In the genomic region with DNA sequence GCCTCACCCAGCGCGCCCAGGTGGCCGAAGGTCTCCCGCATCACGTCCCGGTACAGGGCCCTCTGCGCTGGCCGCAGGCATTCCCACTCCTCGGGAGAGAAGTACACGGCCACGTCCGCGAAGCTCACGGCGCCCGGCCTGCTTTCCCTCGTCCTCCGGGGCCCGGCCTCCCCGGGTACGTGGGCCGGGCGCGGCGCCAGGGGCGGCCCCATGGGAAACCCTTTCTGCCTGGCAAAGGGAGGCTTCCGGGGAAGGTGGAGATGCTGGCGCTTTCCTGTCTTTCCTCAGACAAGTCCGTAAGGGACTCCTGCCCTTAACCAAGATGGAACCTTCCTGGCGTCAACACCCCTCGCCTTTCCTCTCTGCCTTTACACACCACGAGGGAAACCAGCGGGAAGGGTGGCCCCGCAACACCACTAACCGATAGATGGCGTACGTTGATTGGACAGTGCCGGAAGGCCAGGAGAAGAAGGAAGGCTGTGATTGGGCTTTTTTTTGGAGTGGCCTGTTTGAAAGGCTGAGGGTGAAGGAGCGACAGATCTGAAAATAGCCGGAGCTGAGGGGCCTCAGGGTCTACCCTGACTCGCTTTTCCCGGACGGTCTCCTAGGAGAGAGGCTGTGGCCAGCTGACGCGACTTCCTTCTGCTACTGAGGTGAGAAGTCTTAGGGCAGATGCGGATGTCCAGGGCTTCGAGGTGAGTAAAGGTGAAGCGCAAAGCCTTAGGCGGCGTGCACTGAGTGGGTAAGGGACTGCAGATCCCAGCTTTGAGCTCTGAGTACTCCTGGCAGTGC, we compare ENCODE assay signal across 8 cellular contexts. TPM values are rescaled to one million over a fixed set of nuclear protein-coding genes. Genes with fewer than 3 reads are reported as not detected.
DNase-seq lines count a peak whose midpoint lies in the region; ATAC-seq and TF ChIP-seq lines count a peak whose summit lies in the region.

ZNF785 (minus strand) TSS at position 298 of the 792 bp plus-strand sequence; CDS start at position 212, 86 bp downstream.

- peaks cover 12 to 18% (median 12%) of the 10 kb centered on the region in 3 donors for H3K4me1 Mint-ChIP-seq in IgD-negative memory B cell
- H3K4me1 Mint-ChIP-seq in activated T-helper 1 cell treated with anti-CD3 and anti-CD28 coated beads, Interleukin-12 subunit alpha, Interleukin-12 subunit beta, Interleukin-2, Interleukin-4 antibody, amounts not matched to agents 30 ng/mL and 10 ng/mL and 1 ng/mL, durations not matched to agents 14 hours and 24 hours and 36 hours (ENCODE audit: low read depth), result peaks cover 18% of the 10 kb centered on the region
- peaks cover 12 to 40% (median 22%) of the 10 kb centered on the region in 3 donors for H3K4me1 Mint-ChIP-seq in naive B cell
- peaks cover 20% of the 10 kb centered on the region for H3K4me1 Mint-ChIP-seq in stimulated activated effector memory CD8-positive, alpha-beta T cell treated with anti-CD3 and anti-CD28 coated beads, Interleukin-12 subunit alpha, Interleukin-12 subunit beta, amount 100 ng/mL, for 72 hours

- TF ChIP-seq CTCF in fibroblast of lung (conservative IDR thresholded peaks at IDR 0.05 in 1 of 2, IDR thresholded peaks at IDR 0.05 in 1 of 2; ENCODE audit: low read depth in 1 of 2, low read length in 2 of 2), result no peak

- H3K9me3 Mint-ChIP-seq in IgD-negative memory B cell (no peaks in the 10 kb centered on the region), naive B cell (no peaks in the 10 kb centered on the region)
- no peaks in the 10 kb centered on the region for H3K9me3 Mint-ChIP-seq in activated T-helper 1 cell treated with anti-CD3 and anti-CD28 coated beads, Interleukin-12 subunit alpha, Interleukin-12 subunit beta, Interleukin-2, Interleukin-4 antibody, amounts not matched to agents 30 ng/mL and 10 ng/mL and 1 ng/mL, durations not matched to agents 14 hours and 24 hours and 36 hours
- no peaks in the 10 kb centered on the region for H3K9me3 Mint-ChIP-seq in stimulated activated effector memory CD8-positive, alpha-beta T cell treated with anti-CD3 and anti-CD28 coated beads, Interleukin-12 subunit alpha, Interleukin-12 subunit beta, amount 100 ng/mL, for 72 hours

- ATAC-seq in GM21515 (IDR thresholded peaks at IDR 0.05; ENCODE audit: unreplicated experiment) (peak; percentile 80), naive B cell (ENCODE audit: low read depth in 2 of 2) (peak; percentile 99)
- peak; percentile 98 for ATAC-seq in stimulated activated effector memory CD8-positive, alpha-beta T cell treated with anti-CD3 and anti-CD28 coated beads, Interleukin-12 subunit alpha, Interleukin-12 subunit beta, amount 100 ng/mL, for 72 hours

- DNase-seq in DMS 273 (lab: John Stamatoyannopoulos, UW; ENCODE audit: unreplicated experiment) (peak; percentile 99), RPMI7951 (ENCODE audit: low read depth) (peak; percentile 98), fibroblast of lung (ENCODE audit: low read depth in 2 of 2) (peak; percentile 99), naive B cell (peak; percentile 91)
- peak; percentile 93 for DNase-seq in activated T-helper 1 cell treated with anti-CD3 and anti-CD28 coated beads, Interleukin-12 subunit alpha, Interleukin-12 subunit beta, Interleukin-2, Interleukin-4 antibody, amounts not matched to agents 30 ng/mL and 10 ng/mL and 1 ng/mL, durations not matched to agents 14 hours and 24 hours and 36 hours (ENCODE audit: low spot score)
- DNase-seq in stimulated activated effector memory CD8-positive, alpha-beta T cell treated with anti-CD3 and anti-CD28 coated beads, Interleukin-12 subunit alpha, Interleukin-12 subunit beta, amount 100 ng/mL, for 72 hours (ENCODE audit: low spot score in 2 of 2), result peak; percentile 72 to 92

- peak within 1 kb of the TSS; percentile 72 for H3K27ac ChIP-seq in fibroblast of lung (ENCODE audit: insufficient read depth, low read length)

- peaks cover 10% of the 10 kb centered on the region for H3K79me2 ChIP-seq in fibroblast of lung (ENCODE audit: control insufficient read depth, insufficient read depth, low read length)

- H3K4me3 Mint-ChIP-seq in IgD-negative memory B cell, result peak within 1 kb of the TSS; percentile 88 to 96 (median 95)
- H3K4me3 Mint-ChIP-seq in activated T-helper 1 cell treated with anti-CD3 and anti-CD28 coated beads, Interleukin-12 subunit alpha, Interleukin-12 subunit beta, Interleukin-2, Interleukin-4 antibody, amounts not matched to agents 30 ng/mL and 10 ng/mL and 1 ng/mL, durations not matched to agents 14 hours and 24 hours and 36 hours, result peak within 1 kb of the TSS; percentile 89
- H3K4me3 Mint-ChIP-seq in naive B cell, result peak within 1 kb of the TSS; percentile 87 to 97 (median 92)
- peak within 1 kb of the TSS; percentile 87 for H3K4me3 Mint-ChIP-seq in stimulated activated effector memory CD8-positive, alpha-beta T cell treated with anti-CD3 and anti-CD28 coated beads, Interleukin-12 subunit alpha, Interleukin-12 subunit beta, amount 100 ng/mL, for 72 hours

- peak within 1 kb of the TSS; percentile 97 for H3K4me2 ChIP-seq in fibroblast of lung (ENCODE audit: extremely low read depth, insufficient read depth, low read length)

- H2AFZ ChIP-seq in fibroblast of lung (ENCODE audit: low read length), result peak within 1 kb of the TSS; percentile 96

- H3K4me3 ChIP-seq in fibroblast of lung (replicated peaks in 1 of 4; ENCODE audit: control extremely low read depth in 1 of 4, insufficient read depth in 1 of 4, low read depth in 3 of 4, low read length in 4 of 4), result peak within 1 kb of the TSS; percentile 71 to 95 (median 74)

- peaks cover 2% of the 10 kb centered on the region for H3K36me3 ChIP-seq in fibroblast of lung (ENCODE audit: control insufficient read depth, insufficient read depth, low read length)

- H3K9ac ChIP-seq in fibroblast of lung (ENCODE audit: insufficient read depth, low read length), result peak within 1 kb of the TSS; percentile 60

- H3K27ac Mint-ChIP-seq in IgD-negative memory B cell (peak within 1 kb of the TSS; percentile 44 to 95 (median 93)), naive B cell (peak within 1 kb of the TSS; percentile 29 to 92 (median 78))
- peak within 1 kb of the TSS; percentile 87 for H3K27ac Mint-ChIP-seq in activated T-helper 1 cell treated with anti-CD3 and anti-CD28 coated beads, Interleukin-12 subunit alpha, Interleukin-12 subunit beta, Interleukin-2, Interleukin-4 antibody, amounts not matched to agents 30 ng/mL and 10 ng/mL and 1 ng/mL, durations not matched to agents 14 hours and 24 hours and 36 hours
- peak within 1 kb of the TSS; percentile 94 for H3K27ac Mint-ChIP-seq in stimulated activated effector memory CD8-positive, alpha-beta T cell treated with anti-CD3 and anti-CD28 coated beads, Interleukin-12 subunit alpha, Interleukin-12 subunit beta, amount 100 ng/mL, for 72 hours

- H3K9me3 ChIP-seq in fibroblast of lung (ENCODE audit: control insufficient read depth, insufficient read depth, low read depth, low read length), result no peaks in the 10 kb centered on the region

- H4K20me1 ChIP-seq in fibroblast of lung (ENCODE audit: control insufficient read depth, extremely low read depth, insufficient read depth, low read length), result no peaks in the 10 kb centered on the region

- H3K27me3 Mint-ChIP-seq in IgD-negative memory B cell (no peaks in the 10 kb centered on the region), naive B cell (no peaks in the 10 kb centered on the region)
- H3K27me3 Mint-ChIP-seq in activated T-helper 1 cell treated with anti-CD3 and anti-CD28 coated beads, Interleukin-12 subunit alpha, Interleukin-12 subunit beta, Interleukin-2, Interleukin-4 antibody, amounts not matched to agents 30 ng/mL and 10 ng/mL and 1 ng/mL, durations not matched to agents 14 hours and 24 hours and 36 hours (ENCODE audit: insufficient read depth), result no peaks in the 10 kb centered on the region

- intact Hi-C loops in activated T-helper 1 cell treated with anti-CD3 and anti-CD28 coated beads, Interleukin-12 subunit alpha, Interleukin-12 subunit beta, Interleukin-2, Interleukin-4 antibody, amounts not matched to agents 30 ng/mL and 10 ng/mL and 1 ng/mL, durations not matched to agents 14 hours and 24 hours and 36 hours (cut with micrococcal nuclease), result loop anchor here (1.0 to 5.0 kb wide), 4 partner anchors 13 to 58 kb away; partner anchors contain the start of genes ZNF689 and ZNF768

- H3K36me3 Mint-ChIP-seq in IgD-negative memory B cell (no peaks in the 10 kb centered on the region), naive B cell (peaks cover 0 to 3% of the 10 kb centered on the region in 2 donors)
- H3K36me3 Mint-ChIP-seq in activated T-helper 1 cell treated with anti-CD3 and anti-CD28 coated beads, Interleukin-12 subunit alpha, Interleukin-12 subunit beta, Interleukin-2, Interleukin-4 antibody, amounts not matched to agents 30 ng/mL and 10 ng/mL and 1 ng/mL, durations not matched to agents 14 hours and 24 hours and 36 hours (ENCODE audit: low read depth), result peaks cover 19% of the 10 kb centered on the region
- H3K36me3 Mint-ChIP-seq in stimulated activated effector memory CD8-positive, alpha-beta T cell treated with anti-CD3 and anti-CD28 coated beads, Interleukin-12 subunit alpha, Interleukin-12 subunit beta, amount 100 ng/mL, for 72 hours, result peaks cover 51% of the 10 kb centered on the region

- H3K27me3 ChIP-seq in fibroblast of lung (ENCODE audit: control insufficient read depth, insufficient read depth, low read length), result no peaks in the 10 kb centered on the region

- peaks cover 4% of the 10 kb centered on the region for H3K4me1 ChIP-seq in fibroblast of lung (ENCODE audit: control insufficient read depth, extremely low read depth, insufficient read depth, low read length)

RNA-seq across cellular contexts. Expression of gene ZNF785, which starts in this region (rescaled TPM):
- polyA plus RNA-seq in IgD-negative memory B cell (2.9 TPM), fibroblast of lung (4.7 and 7.1 TPM in 2 replicates), naive B cell (ENCODE audit: low read depth in 6 of 6) (1 to 10 TPM; 1.4 to 4.4 (median 2.9) TPM)
- total RNA-seq in RPMI7951 (2014; rRNA removed; shearing (Covaris generic)), result 2.8 and 3.9 TPM in 2 replicates
- 19.2 and 21.5 TPM in 2 replicates for total RNA-seq in activated T-helper 1 cell treated with anti-CD3 and anti-CD28 coated beads, Interleukin-12 subunit alpha, Interleukin-12 subunit beta, Interleukin-2, Interleukin-4 antibody, amounts not matched to agents 30 ng/mL and 10 ng/mL and 1 ng/mL, durations not matched to agents 14 hours and 24 hours and 36 hours
- 6.6 and 8.7 TPM in 2 replicates for total RNA-seq in fibroblast of lung
- 4.5 and 5.2 TPM in 2 replicates for polyA plus RNA-seq in fibroblast of lung (2012)
- polyA minus RNA-seq in fibroblast of lung (ENCODE audit: low replicate concordance), result 6.3 and 10.8 TPM in 2 replicates

Comparison
In these comparisons a context has a peak if more than half of its experiments do, and no peak if none do; other contexts are left out.
1. Peak in every context shown above with its lines: DNase-seq, ATAC-seq, H3K4me3 ChIP-seq and H3K27ac ChIP-seq.